In the genomic region with DNA sequence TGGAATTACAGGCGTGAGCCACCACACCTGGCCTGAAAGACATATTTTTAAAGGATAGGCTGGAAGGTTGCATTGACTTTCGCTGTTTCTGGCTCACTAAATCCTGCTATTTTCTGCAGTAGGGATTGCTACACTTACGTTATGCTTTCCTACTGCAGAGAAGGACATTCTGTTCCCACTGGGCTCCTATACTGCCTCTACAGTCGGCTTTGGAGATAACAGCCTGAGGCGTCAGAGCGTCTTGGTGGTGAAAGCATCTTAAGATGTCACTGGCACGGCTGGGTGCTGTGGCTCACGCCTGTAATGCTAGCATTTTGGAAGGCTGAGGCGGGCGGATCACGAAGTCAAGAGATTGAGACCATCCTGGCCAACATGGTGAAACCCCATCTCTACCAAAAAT, we compare ENCODE assay signal across 34 cellular contexts.
"Had no signal": no experiment of that assay in that cellular context is flagged by ENCODE, and none has a peak within 500 bp of the region (broad histone marks: within the 10 kb centered on the region; RNA-seq: fewer than 3 reads in every experiment).

No MANE protein-coding gene starts in this region.

- DNase-seq: activated B cell treated with CpG ODN at 0.5 μM for 24 hours; activated CD4-positive, alpha-beta memory T cell treated with anti-CD3 and anti-CD28 coated beads for 36 hours; activated CD4-positive, alpha-beta T cell treated with anti-CD3 and anti-CD28 coated beads for 4 hours; activated CD4-positive, alpha-beta T cell treated with anti-CD3 and anti-CD28 coated beads, Interleukin-2, amount 50 U/mL, for 1 hour; activated CD4-positive, CD25-positive, alpha-beta regulatory T cell treated with anti-CD3 and anti-CD28 coated beads, Interleukin-2, amount 50 U/mL, for 72 hours; activated CD8-positive, alpha-beta memory T cell treated with anti-CD3 and anti-CD28 coated beads, Interleukin-2, amount 50 U/mL, for 4 hours; activated effector memory CD4-positive, alpha-beta T cell treated with Interleukin-2 at 50 U/mL for 16 hours; activated naive CD4-positive, alpha-beta T cell treated with anti-CD3 and anti-CD28 coated beads, Interleukin-2, amount 10 ng/mL, durations not matched to agents 7 days and 5 days; activated naive CD8-positive, alpha-beta T cell treated with anti-CD3 and anti-CD28 coated beads, Interleukin-2, amount 50 U/mL, for 24 hours; activated T-cell treated with anti-CD3 and anti-CD28 coated beads for 4 hours; activated T-cell treated with anti-CD3 and anti-CD28 coated beads, Interleukin-2, amount 50 U/mL, for 4 hours; anterior cingulate cortex; brain microvascular endothelial cell; central memory CD4-positive, alpha-beta T cell; NCI-H1092 treated with DMSO at 0.1 percent for 48 hours; NCI-H1417; NCI-H146; NCI-H187; NCI-H2029 treated with DMSO at 0.1 percent for 48 hours; NCI-H2107; NCI-H2171; NCI-H2227 treated with DMSO at 0.1 percent for 48 hours; NCI-H446; NCI-H510A treated with DMSO at 0.1 percent for 48 hours; NCI-H526 treated with DMSO at 0.1 percent for 48 hours; NCI-H774; SHP77; SJCRH30 had no signal

- H3K9me3 ChIP-seq: SJCRH30 had no signal

- H3K27ac Mint-ChIP-seq: activated B cell treated with CpG ODN at 0.5 μM for 24 hours; activated CD4-positive, alpha-beta memory T cell treated with anti-CD3 and anti-CD28 coated beads for 36 hours; activated naive CD4-positive, alpha-beta T cell treated with anti-CD3 and anti-CD28 coated beads, Interleukin-2, amount 10 ng/mL, durations not matched to agents 7 days and 5 days; activated naive CD8-positive, alpha-beta T cell; activated naive CD8-positive, alpha-beta T cell treated with anti-CD3 and anti-CD28 coated beads, Interleukin-2, amount 50 U/mL, for 24 hours; activated T-helper 1 cell treated with anti-CD3 and anti-CD28 coated beads, Interleukin-12 subunit alpha, Interleukin-12 subunit beta, Interleukin-2, Interleukin-4 antibody, amounts not matched to agents 30 ng/mL and 10 ng/mL and 1 ng/mL, durations not matched to agents 14 hours and 24 hours and 36 hours; T-helper 2 cell treated with Interferon-gamma antibody and Interleukin-4, amounts not matched to agents 5 μg/mL and 100 μg/mL, for 36 hours had no signal

- H3K4me1 Mint-ChIP-seq: activated B cell treated with CpG ODN at 0.5 μM for 24 hours; activated naive CD4-positive, alpha-beta T cell treated with anti-CD3 and anti-CD28 coated beads, Interleukin-2, amount 10 ng/mL, durations not matched to agents 7 days and 5 days; activated naive CD8-positive, alpha-beta T cell treated with anti-CD3 and anti-CD28 coated beads, Interleukin-2, amount 50 U/mL, for 24 hours had no signal

- H3K36me3 ChIP-seq: brain microvascular endothelial cell, SJCRH30 had no signal

- H3K27me3 Mint-ChIP-seq: activated B cell treated with CpG ODN at 0.5 μM for 24 hours; activated CD4-positive, alpha-beta memory T cell treated with anti-CD3 and anti-CD28 coated beads for 36 hours; activated naive CD4-positive, alpha-beta T cell treated with anti-CD3 and anti-CD28 coated beads, Interleukin-2, amount 10 ng/mL, durations not matched to agents 7 days and 5 days; activated naive CD8-positive, alpha-beta T cell; activated naive CD8-positive, alpha-beta T cell treated with anti-CD3 and anti-CD28 coated beads, Interleukin-2, amount 50 U/mL, for 24 hours had no signal

- H3K27me3 ChIP-seq: brain microvascular endothelial cell, SJCRH30 had no signal

- H3K9me3 Mint-ChIP-seq: activated T-cell treated with anti-CD3 and anti-CD28 coated beads, Interleukin-2, amount 50 U/mL, for 4 hours; activated T-helper 1 cell treated with anti-CD3 and anti-CD28 coated beads, Interleukin-12 subunit alpha, Interleukin-12 subunit beta, Interleukin-2, Interleukin-4 antibody, amounts not matched to agents 30 ng/mL and 10 ng/mL and 1 ng/mL, durations not matched to agents 14 hours and 24 hours and 36 hours; T-helper 2 cell treated with Interferon-gamma antibody and Interleukin-4, amounts not matched to agents 5 μg/mL and 100 μg/mL, for 36 hours had no signal

- H3K36me3 Mint-ChIP-seq: activated CD4-positive, alpha-beta memory T cell treated with anti-CD3 and anti-CD28 coated beads for 36 hours; activated naive CD4-positive, alpha-beta T cell treated with anti-CD3 and anti-CD28 coated beads, Interleukin-2, amount 10 ng/mL, durations not matched to agents 7 days and 5 days; activated naive CD8-positive, alpha-beta T cell had no signal

- ATAC-seq: activated naive CD8-positive, alpha-beta T cell treated with anti-CD3 and anti-CD28 coated beads, Interleukin-2, amount 50 U/mL, for 24 hours; activated T-cell treated with anti-CD3 and anti-CD28 coated beads, Interleukin-2, amount 50 U/mL, for 4 hours; K562; Panc1 had no signal

- H3K4me3 ChIP-seq: K562, SJCRH30, SK-N-MC had no signal

- H3K27ac ChIP-seq: brain microvascular endothelial cell, SJCRH30, SK-N-MC had no signal

- H3K4me3 Mint-ChIP-seq: activated B cell treated with CpG ODN at 0.5 μM for 24 hours; activated CD4-positive, alpha-beta memory T cell treated with anti-CD3 and anti-CD28 coated beads for 36 hours; activated naive CD4-positive, alpha-beta T cell treated with anti-CD3 and anti-CD28 coated beads, Interleukin-2, amount 10 ng/mL, durations not matched to agents 7 days and 5 days; activated naive CD8-positive, alpha-beta T cell; activated naive CD8-positive, alpha-beta T cell treated with anti-CD3 and anti-CD28 coated beads, Interleukin-2, amount 50 U/mL, for 24 hours; activated T-cell treated with anti-CD3 and anti-CD28 coated beads, Interleukin-2, amount 50 U/mL, for 4 hours; activated T-helper 1 cell treated with anti-CD3 and anti-CD28 coated beads, Interleukin-12 subunit alpha, Interleukin-12 subunit beta, Interleukin-2, Interleukin-4 antibody, amounts not matched to agents 30 ng/mL and 10 ng/mL and 1 ng/mL, durations not matched to agents 14 hours and 24 hours and 36 hours; T-helper 2 cell treated with Interferon-gamma antibody and Interleukin-4, amounts not matched to agents 5 μg/mL and 100 μg/mL, for 36 hours had no signal

- H3K4me1 ChIP-seq: SJCRH30 had no signal
